ENCODE assay signal across 1 cellular context in the genomic region with DNA sequence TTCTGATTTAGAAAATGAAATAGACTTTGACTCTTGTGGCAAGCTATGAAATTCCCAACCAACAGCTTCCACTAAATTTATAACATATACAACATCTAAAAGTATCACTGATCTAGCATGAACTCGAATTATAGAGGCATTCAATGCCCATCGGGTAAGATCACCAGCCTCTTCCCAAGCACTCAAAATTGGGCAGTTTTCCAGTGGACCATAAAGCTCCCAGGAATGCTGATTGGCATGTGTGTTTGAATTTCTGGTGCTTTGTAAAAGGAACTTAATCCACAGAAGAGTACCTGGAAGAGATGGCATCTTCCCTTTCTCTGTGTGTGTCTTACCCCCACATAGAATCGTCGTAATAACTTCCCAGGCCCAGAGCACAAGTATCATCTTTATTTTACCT.
TF ChIP-seq lines count a peak whose summit lies in the region.

No MANE protein-coding gene starts in this region.

TF ChIP-seq in SK-N-SH, 30 proteins besides CTCF, POLR2A, EP300 and RAD21 (continued from another document):
- TF ChIP-seq, protein P1, sequence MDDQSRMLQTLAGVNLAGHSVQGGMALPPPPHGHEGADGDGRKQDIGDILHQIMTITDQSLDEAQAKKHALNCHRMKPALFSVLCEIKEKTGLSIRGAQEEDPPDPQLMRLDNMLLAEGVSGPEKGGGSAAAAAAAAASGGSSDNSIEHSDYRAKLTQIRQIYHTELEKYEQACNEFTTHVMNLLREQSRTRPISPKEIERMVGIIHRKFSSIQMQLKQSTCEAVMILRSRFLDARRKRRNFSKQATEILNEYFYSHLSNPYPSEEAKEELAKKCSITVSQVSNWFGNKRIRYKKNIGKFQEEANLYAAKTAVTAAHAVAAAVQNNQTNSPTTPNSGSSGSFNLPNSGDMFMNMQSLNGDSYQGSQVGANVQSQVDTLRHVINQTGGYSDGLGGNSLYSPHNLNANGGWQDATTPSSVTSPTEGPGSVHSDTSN (IDR thresholded peaks at IDR 0.05), result peak; percentile 66
- TF ChIP-seq TAF1 (IDR thresholded peaks at IDR 0.05; ENCODE audit: borderline replicate concordance, low read depth, low read length), result no peak
